Comparison of ENCODE assay signal across 8 cellular contexts in genomic region chr3:107846282-107846852, GRCh38.
A peak's percentile ranks its signal among the peaks of the same experiment; 100 is the strongest.
DNase-seq lines count a peak whose midpoint lies in the region; ATAC-seq and TF ChIP-seq lines count a peak whose summit lies in the region.

No MANE protein-coding gene starts in this region.

- no peak overlapping the region for H3K27ac Mint-ChIP-seq in activated CD4-positive, alpha-beta T cell treated with anti-CD3 and anti-CD28 coated beads, Interleukin-2, amount 10 ng/mL, durations not matched to agents 24 days and 14 days

- H3K4me2 ChIP-seq in DOHH2 (ENCODE audit: low read length) (no peak overlapping the region), Karpas-422 (ENCODE audit: low read depth, low read length, poor library complexity, severe bottlenecking) (no peak overlapping the region)

- H3K9me3 ChIP-seq in DOHH2 (ENCODE audit: control insufficient read depth, insufficient read depth, low read length) (no peaks in the 10 kb centered on the region), Karpas-422 (ENCODE audit: low read length) (no peaks in the 10 kb centered on the region), esophagus squamous epithelium (no peaks in the 10 kb centered on the region)

- H3F3A ChIP-seq in DOHH2 (ENCODE audit: control insufficient read depth, insufficient read depth), result no peaks in the 10 kb centered on the region

- H2AFZ ChIP-seq in Karpas-422 (ENCODE audit: low read length), result no peak overlapping the region

- H3K27ac ChIP-seq in DOHH2 (ENCODE audit: low read depth, low read length) (no peak overlapping the region), Karpas-422 (ENCODE audit: low read length) (no peak overlapping the region), esophagus squamous epithelium (no peak overlapping the region)

- H3K27me3 Mint-ChIP-seq in activated CD4-positive, alpha-beta T cell treated with anti-CD3 and anti-CD28 coated beads, Interleukin-2, amount 10 ng/mL, durations not matched to agents 24 days and 14 days, result peaks cover 13% of the 10 kb centered on the region

- intact Hi-C loops in activated CD4-positive, alpha-beta T cell treated with anti-CD3 and anti-CD28 coated beads, Interleukin-2, amount 10 ng/mL, durations not matched to agents 24 days and 14 days (cut with micrococcal nuclease), result loop anchor here (5.0 to 10.0 kb wide), 2 partner anchors 272 to 609 kb away; no protein-coding TSS in a partner anchor
- intact Hi-C loops in esophagus squamous epithelium (cut with DNase I), result no loop called here

- no peaks in the 10 kb centered on the region for H3K36me3 Mint-ChIP-seq in activated CD4-positive, alpha-beta T cell treated with anti-CD3 and anti-CD28 coated beads, Interleukin-2, amount 10 ng/mL, durations not matched to agents 24 days and 14 days (ENCODE audit: low read depth)

- DNase-seq in Karpas-422, result peak; percentile 70
- peak; percentile 69 for DNase-seq in activated CD4-positive, alpha-beta T cell treated with anti-CD3 and anti-CD28 coated beads, Interleukin-2, amount 10 ng/mL, durations not matched to agents 24 days and 14 days
- no peak for DNase-seq in esophagus squamous epithelium (lab: John Stamatoyannopoulos, UW)
- DNase-seq in mucosa of gallbladder (ENCODE audit: low spot score), result peak; percentile 75
- peak; percentile 63 for DNase-seq in ureter (ENCODE audit: low spot score)
- no peak for DNase-seq in RPMI8226

- H3K27me3 ChIP-seq in DOHH2 (ENCODE audit: control insufficient read depth, low read length) (no peaks in the 10 kb centered on the region), Karpas-422 (ENCODE audit: low read length) (no peaks in the 10 kb centered on the region), esophagus squamous epithelium (no peaks in the 10 kb centered on the region)

- H3K4me1 ChIP-seq in DOHH2 (ENCODE audit: control insufficient read depth, low read length) (no peaks in the 10 kb centered on the region; the same call in 1 of the 2 replicates), Karpas-422 (ENCODE audit: low read length) (0 out of 2 replicates have a peak, but pooled peaks cover 2% of the 10 kb centered on the region), esophagus squamous epithelium (peaks cover 0 to 17% (median 2%) of the 10 kb centered on the region in 3 donors)

- no peaks in the 10 kb centered on the region for H3K4me1 Mint-ChIP-seq in activated CD4-positive, alpha-beta T cell treated with anti-CD3 and anti-CD28 coated beads, Interleukin-2, amount 10 ng/mL, durations not matched to agents 24 days and 14 days

- H3K9me3 Mint-ChIP-seq in activated CD4-positive, alpha-beta T cell treated with anti-CD3 and anti-CD28 coated beads, Interleukin-2, amount 10 ng/mL, durations not matched to agents 24 days and 14 days, result no peaks in the 10 kb centered on the region

- 47 to 49% methylated on average over 10 of the region's 10 CpGs for WGBS in esophagus squamous epithelium, 2 donors

- no peak for ATAC-seq in HG02763 (IDR thresholded peaks at IDR 0.05; ENCODE audit: unreplicated experiment)

- H3K9me2 ChIP-seq in DOHH2 (replicated peaks; ENCODE audit: control insufficient read depth, low read length) (no peaks in the 10 kb centered on the region), Karpas-422 (replicated peaks; ENCODE audit: insufficient read depth, low read length) (no peaks in the 10 kb centered on the region)

- H4K20me1 ChIP-seq in DOHH2 (ENCODE audit: control insufficient read depth, insufficient read depth, low read depth, low read length), result no peaks in the 10 kb centered on the region
- H4K20me1 ChIP-seq in Karpas-422 (ENCODE audit: insufficient read depth, low read depth, low read length), result no peaks in the 10 kb centered on the region

- H3K4me3 ChIP-seq in DOHH2 (ENCODE audit: low read length) (no peak overlapping the region), Karpas-422 (ENCODE audit: low read length) (no peak overlapping the region; the same call in 1 of the 2 replicates), esophagus squamous epithelium (no peak overlapping the region)

- H3K9ac ChIP-seq in Karpas-422 (ENCODE audit: low read length), result no peak overlapping the region

- no peak for TF ChIP-seq POLR2A in esophagus squamous epithelium (IDR thresholded peaks at IDR 0.05)

- H3K36me3 ChIP-seq in DOHH2 (ENCODE audit: control insufficient read depth, low read length) (no peaks in the 10 kb centered on the region), Karpas-422 (ENCODE audit: insufficient read depth, low read length) (no peaks in the 10 kb centered on the region), esophagus squamous epithelium (no peaks in the 10 kb centered on the region)

- TF ChIP-seq CTCF in DOHH2 (IDR thresholded peaks at IDR 0.05; ENCODE audit: low read depth, low read length, poor library complexity, severe bottlenecking) (peak; percentile 83), esophagus squamous epithelium (IDR thresholded peaks at IDR 0.05) (peak in 5 of 6 experiments; percentile 29 to 65 (median 59))

- no peak overlapping the region for H3K4me3 Mint-ChIP-seq in activated CD4-positive, alpha-beta T cell treated with anti-CD3 and anti-CD28 coated beads, Interleukin-2, amount 10 ng/mL, durations not matched to agents 24 days and 14 days

- no peaks in the 10 kb centered on the region for H3K79me2 ChIP-seq in DOHH2 (ENCODE audit: control insufficient read depth, low read length)
- no peaks in the 10 kb centered on the region for H3K79me2 ChIP-seq in Karpas-422 (ENCODE audit: low read length)

Comparison
In these comparisons a context has a peak if more than half of its experiments do, and no peak if none do; other contexts are left out.
1. DNase-seq: peak in Karpas-422 (single experiment), activated CD4-positive, alpha-beta T cell treated with anti-CD3 and anti-CD28 coated beads, Interleukin-2, amount 10 ng/mL, durations not matched to agents 24 days and 14 days (single experiment), mucosa of gallbladder (single experiment) and ureter (single experiment); none in esophagus squamous epithelium (single experiment) and RPMI8226 (single experiment).